Comparison of ENCODE assay signal across 8 cellular contexts in genomic region chr2:68751397-68752339, GRCh38. TPM values are rescaled to one million over a fixed set of nuclear protein-coding genes. Genes with fewer than 3 reads are reported as not detected.
DNase-seq lines count a peak whose midpoint lies in the region; ATAC-seq and TF ChIP-seq lines count a peak whose summit lies in the region.

No MANE protein-coding gene starts in this region.

- H3K4me1 Mint-ChIP-seq in CD14-positive monocyte (peaks cover 67% of the 10 kb centered on the region), mesothelial cell of epicardium (peaks cover 10% of the 10 kb centered on the region)
- H3K4me1 Mint-ChIP-seq in activated CD4-positive, alpha-beta memory T cell treated with anti-CD3 and anti-CD28 coated beads, Interleukin-2, amount 10 ng/mL, durations not matched to agents 7 days and 5 days = peaks cover 92% of the 10 kb centered on the region

- peak overlapping the region; percentile 59 for H3K27ac ChIP-seq in effector memory CD4-positive, alpha-beta T cell (ENCODE audit: insufficient read depth, low read length, poor library complexity, severe bottlenecking)

- CTCF ChIA-PET in activated CD4-positive, alpha-beta memory T cell treated with anti-CD3 and anti-CD28 coated beads, Interleukin-2, amount 10 ng/mL, durations not matched to agents 7 days and 5 days (lab: Charles Lee) = interaction anchor here (0.8 to 5.9 kb wide), 45 partner anchors 8 to 298 kb away, joined by 3 to 92 read pairs (median 7); partner anchors contain the start of genes APLF, ARHGAP25 and FBXO48

- H3K4me1 ChIP-seq in effector memory CD4-positive, alpha-beta T cell (ENCODE audit: control insufficient read depth, insufficient read depth, low read length, poor library complexity, severe bottlenecking) = peaks cover 69% of the 10 kb centered on the region

- H3K36me3 Mint-ChIP-seq in CD14-positive monocyte (peaks cover 42 to 60% of the 10 kb centered on the region in 2 donors), mesothelial cell of epicardium (peaks cover 3% of the 10 kb centered on the region)
- peaks cover 76% of the 10 kb centered on the region for H3K36me3 Mint-ChIP-seq in activated CD4-positive, alpha-beta memory T cell treated with anti-CD3 and anti-CD28 coated beads, Interleukin-2, amount 10 ng/mL, durations not matched to agents 7 days and 5 days (ENCODE audit: low read depth)

- no peaks in the 10 kb centered on the region for H3K36me3 ChIP-seq in effector memory CD4-positive, alpha-beta T cell (ENCODE audit: control insufficient read depth, insufficient read depth, low read length)

- H3K4me3 ChIP-seq in effector memory CD4-positive, alpha-beta T cell (ENCODE audit: insufficient read depth, low read depth, low read length, poor library complexity, severe bottlenecking) = no peak overlapping the region

- peak overlapping the region in 1 of 2 donors; percentile 44 for H3K4me3 Mint-ChIP-seq in CD14-positive monocyte
- peak overlapping the region; percentile 11 for H3K4me3 Mint-ChIP-seq in activated CD4-positive, alpha-beta memory T cell treated with anti-CD3 and anti-CD28 coated beads, Interleukin-2, amount 10 ng/mL, durations not matched to agents 7 days and 5 days
- no peak overlapping the region for H3K4me3 Mint-ChIP-seq in mesothelial cell of epicardium

- peak; percentile 86 for DNase-seq in CD14-positive monocyte (ENCODE audit: low spot score)
- DNase-seq in HK-2 (ENCODE audit: unreplicated experiment) = peak; percentile 89
- DNase-seq in NCI-H82 treated with DMSO at 0.1 percent for 48 hours (lab: John Stamatoyannopoulos, UW; ENCODE audit: unreplicated experiment) = peak; percentile 44
- DNase-seq in activated CD4-positive, alpha-beta memory T cell treated with anti-CD3 and anti-CD28 coated beads, Interleukin-2, amount 10 ng/mL, durations not matched to agents 7 days and 5 days = peak; percentile 93
- DNase-seq in effector memory CD4-positive, alpha-beta T cell = peak; percentile 76 to 88 (median 79)
- peak; percentile 74 to 92 for DNase-seq in mesothelial cell of epicardium (ENCODE audit: low spot score in 2 of 2, unreplicated experiment in 2 of 2)
- DNase-seq in stimulated activated CD8-positive, alpha-beta memory T cell treated with anti-CD3 and anti-CD28 coated beads, Interleukin-4, amount 100 ng/mL, for 1 hour (ENCODE audit: low read depth in 2 of 2, low spot score in 1 of 2) = peak; percentile 87 to 93

- TF ChIP-seq CTCF in CD14-positive monocyte (IDR thresholded peaks at IDR 0.05) = peak; percentile 86
- TF ChIP-seq CTCF in mesothelial cell of epicardium (IDR thresholded peaks at IDR 0.05; ENCODE audit: unreplicated experiment) = peak; percentile 94

- H3K9me3 Mint-ChIP-seq in CD14-positive monocyte (no peaks in the 10 kb centered on the region), mesothelial cell of epicardium (peaks cover 4% of the 10 kb centered on the region)
- peaks cover 5% of the 10 kb centered on the region for H3K9me3 Mint-ChIP-seq in activated CD4-positive, alpha-beta memory T cell treated with anti-CD3 and anti-CD28 coated beads, Interleukin-2, amount 10 ng/mL, durations not matched to agents 7 days and 5 days

- POLR2A ChIA-PET in activated CD4-positive, alpha-beta memory T cell treated with anti-CD3 and anti-CD28 coated beads, Interleukin-2, amount 10 ng/mL, durations not matched to agents 7 days and 5 days (lab: Charles Lee) = interaction anchor here (0.8 to 22.1 kb wide), 16 partner anchors 10 to 284 kb away, joined by 3 to 491 read pairs (median 7); partner anchors contain the start of genes APLF, ARHGAP25 and FBXO48

- H3K27ac Mint-ChIP-seq in CD14-positive monocyte (peak overlapping the region in 5 of 7 donors; percentile 55 to 91 (median 88)), mesothelial cell of epicardium (no peak overlapping the region)
- H3K27ac Mint-ChIP-seq in activated CD4-positive, alpha-beta memory T cell treated with anti-CD3 and anti-CD28 coated beads, Interleukin-2, amount 10 ng/mL, durations not matched to agents 7 days and 5 days = peak overlapping the region; percentile 77

- H3K27me3 ChIP-seq in effector memory CD4-positive, alpha-beta T cell (replicated peaks; ENCODE audit: control insufficient read depth, insufficient read depth, low read length, poor library complexity, severe bottlenecking) = no peaks in the 10 kb centered on the region

- H3K9me3 ChIP-seq in effector memory CD4-positive, alpha-beta T cell (ENCODE audit: control insufficient read depth, low read length) = no peaks in the 10 kb centered on the region

- intact Hi-C loops in CD14-positive monocyte (cut with micrococcal nuclease) = no loop called here

- H3K27me3 Mint-ChIP-seq in CD14-positive monocyte (ENCODE audit: low read depth in 3 of 3) = no peaks in the 10 kb centered on the region
- no peaks in the 10 kb centered on the region for H3K27me3 Mint-ChIP-seq in activated CD4-positive, alpha-beta memory T cell treated with anti-CD3 and anti-CD28 coated beads, Interleukin-2, amount 10 ng/mL, durations not matched to agents 7 days and 5 days
- no peaks in the 10 kb centered on the region for H3K27me3 Mint-ChIP-seq in mesothelial cell of epicardium (ENCODE audit: low read depth)

- ATAC-seq in GM19397 (IDR thresholded peaks at IDR 0.05; ENCODE audit: unreplicated experiment) = peak; percentile 93

RNA-seq across cellular contexts. Expression of gene ARHGAP25, which starts 17.1 kb away (rescaled TPM):
- polyA plus RNA-seq in CD14-positive monocyte = 10 to 100 TPM; 20.8 to 36.3 TPM
- total RNA-seq in activated CD4-positive, alpha-beta memory T cell treated with anti-CD3 and anti-CD28 coated beads, Interleukin-2, amount 10 ng/mL, durations not matched to agents 7 days and 5 days = 100 to 1,000 TPM; 128 to 132 TPM
- 1.2 to 1.4 TPM (median 1.3 TPM) in 3 replicates for total RNA-seq in mesothelial cell of epicardium

Comparison
In these comparisons a context has a peak if more than half of its experiments do, and no peak if none do; other contexts are left out.
1. RNA of gene ARHGAP25, which starts 17.1 kb away (total RNA-seq): 128 to 132 TPM in activated CD4-positive, alpha-beta memory T cell treated with anti-CD3 and anti-CD28 coated beads, Interleukin-2, amount 10 ng/mL, durations not matched to agents 7 days and 5 days; 1.2 to 1.4 TPM in mesothelial cell of epicardium; every median in the first group is over 10 times any median in the second.
2. Peak in every context shown above with its lines, with median percentiles within 50 percentile points of each other: DNase-seq.